ENCODE assay signal across 8 cellular contexts in the genomic region with DNA sequence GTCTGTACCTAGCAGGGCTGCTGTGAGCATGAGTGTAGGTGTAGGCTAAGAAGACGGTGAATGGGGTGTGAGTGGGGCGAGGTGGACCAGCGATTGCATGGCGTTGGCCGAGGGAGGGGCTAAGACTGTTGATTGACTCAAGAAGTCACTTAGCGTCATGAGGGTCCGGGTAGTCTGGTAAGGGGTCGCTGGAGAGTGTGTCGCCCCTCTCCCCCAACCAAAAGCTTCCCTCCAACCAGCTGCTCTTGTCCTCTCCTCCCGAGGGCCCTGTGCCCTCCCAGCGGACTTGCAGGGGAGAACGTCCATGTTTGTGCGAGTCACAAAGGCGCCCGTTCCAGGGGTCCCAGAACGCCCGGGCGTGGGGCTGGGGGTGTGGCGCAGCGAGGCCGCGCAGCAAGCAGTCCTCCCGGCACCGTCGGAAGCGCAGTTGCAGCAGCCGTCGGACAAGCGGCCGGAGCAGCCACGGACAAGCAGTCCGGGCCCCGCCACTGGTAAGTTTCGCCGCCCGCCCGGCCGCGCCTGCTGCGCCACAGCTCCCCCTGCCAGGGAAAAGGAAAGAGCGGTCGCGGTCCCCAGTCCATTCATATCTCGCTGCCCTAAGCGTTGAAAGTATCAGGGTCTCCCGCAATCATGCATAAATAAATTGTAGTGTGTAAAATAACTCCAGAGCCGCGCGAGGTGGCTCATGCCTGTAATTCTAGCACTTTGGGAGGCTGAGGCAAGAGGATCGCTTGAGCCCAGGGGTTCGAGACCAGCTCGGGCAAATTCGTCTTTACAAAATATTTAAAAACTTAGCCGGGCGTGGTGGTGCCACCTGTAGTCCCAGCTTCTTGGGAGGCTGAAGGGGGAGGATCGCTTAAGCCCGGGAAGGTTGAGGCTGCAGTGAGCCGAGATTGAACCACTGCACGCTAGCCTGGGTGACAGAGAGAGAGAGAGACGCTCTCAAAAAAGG. TPM values are rescaled to one million over a fixed set of nuclear protein-coding genes. Genes with fewer than 3 reads are reported as not detected.
A peak's percentile ranks its signal among the peaks of the same experiment; 100 is the strongest.
DNase-seq lines count a peak whose midpoint lies in the region; ATAC-seq, FAIRE-seq and TF ChIP-seq lines count a peak whose summit lies in the region.

A gene (plus strand): TSS at position 373 of the 952 bp plus-strand sequence. CDS start 5,968 bp downstream, outside the sequence.

- intact Hi-C loops in A673 (cut with micrococcal nuclease; ENCODE audit: unreplicated experiment): no loop called here

- H3K27me3 Mint-ChIP-seq in T-cell: peaks cover 30 to 51% of the 10 kb centered on the region in 2 donors
- H3K27me3 Mint-ChIP-seq in chondrocyte (ENCODE audit: low read depth): peaks cover 43% of the 10 kb centered on the region
- H3K27me3 Mint-ChIP-seq in HFFc6 (ENCODE audit: insufficient read depth): peaks cover 41% of the 10 kb centered on the region

- H3K4me3 ChIP-seq in A673 (ENCODE audit: low read depth, low read length, poor library complexity, severe bottlenecking): peak within 1 kb of the TSS; percentile 36

- DNase-seq in A673 (ENCODE audit: low spot score) (peak; percentile 54), GM18507 (ENCODE audit: extremely low spot score, insufficient read length, low read depth) (peak; percentile 25), T-cell (peak in 16 of 34 experiments; percentile 1 to 39 (median 13)), chondrocyte (ENCODE audit: low spot score) (no peak), left kidney (ENCODE audit: low read depth, low spot score) (peak; percentile 86), pons (ENCODE audit: low spot score) (no peak), HFFc6 (no peak)
- peak; percentile 57 for DNase-seq in stimulated activated CD8-positive, alpha-beta memory T cell treated with anti-CD3 and anti-CD28 coated beads, Interleukin-4, amount 100 ng/mL, for 48 hours

- peak; percentile 61 for TF ChIP-seq CTCF in A673 (conservative IDR thresholded peaks at IDR 0.05; ENCODE audit: low read depth, low read length)
- peak; percentile 80 for TF ChIP-seq CTCF in chondrocyte (IDR thresholded peaks at IDR 0.05)
- TF ChIP-seq CTCF in HFFc6 (IDR thresholded peaks at IDR 0.05): no peak

- no peaks in the 10 kb centered on the region for H3K9me3 ChIP-seq in A673 (ENCODE audit: low read depth, low read length, poor library complexity, severe bottlenecking)

- CTCF ChIA-PET in A673 (lab: Charles Lee): interaction anchor here (0.5 kb wide), 2 partner anchors 86 to 136 kb away, joined by 3 read pairs; no protein-coding TSS in a partner anchor
- CTCF ChIA-PET in T-cell (lab: Charles Lee): no interaction called here

- no peaks in the 10 kb centered on the region for H3K36me3 ChIP-seq in A673 (ENCODE audit: insufficient read depth, low read length, poor library complexity, severe bottlenecking)

- peaks cover 17% of the 10 kb centered on the region for H3K4me1 ChIP-seq in A673 (ENCODE audit: insufficient read depth, low read length, poor library complexity, severe bottlenecking)

- H3K9me3 Mint-ChIP-seq in T-cell: no peaks in the 10 kb centered on the region
- no peaks in the 10 kb centered on the region for H3K9me3 Mint-ChIP-seq in chondrocyte (ENCODE audit: low read depth)
- H3K9me3 Mint-ChIP-seq in HFFc6: no peaks in the 10 kb centered on the region

- peaks cover 0 to 6% (median 3%) of the 10 kb centered on the region in 3 donors for H3K4me1 Mint-ChIP-seq in T-cell
- peaks cover 15% of the 10 kb centered on the region for H3K4me1 Mint-ChIP-seq in chondrocyte (ENCODE audit: low read depth)
- H3K4me1 Mint-ChIP-seq in HFFc6 (ENCODE audit: low read depth): 0 out of 2 replicates have a peak, but pooled peaks cover 10% of the 10 kb centered on the region

- ATAC-seq in T-cell (replicated peaks in 1 of 4): peak; percentile 54 to 79 (median 70)

- H3K27me3 ChIP-seq in A673 (replicated peaks; ENCODE audit: insufficient read depth, low read depth, low read length, poor library complexity): no peaks in the 10 kb centered on the region

- no TSS peak for BruUV-seq in A673 (replicated peaks; lab: Mats Ljungman, UMichigan)

- no peak within 1 kb of the TSS for H3K27ac ChIP-seq in A673 (ENCODE audit: low read depth, low read length, poor library complexity, severe bottlenecking)

- POLR2A ChIA-PET in A673 (lab: Charles Lee; ENCODE audit: low non-redundant PET) (no interaction called here), T-cell (lab: Charles Lee) (no interaction called here)

- FAIRE-seq in GM18507 (lab: Jason Lieb, UNC): no peak

- H3K27ac Mint-ChIP-seq in T-cell: no peak within 1 kb of the TSS
- no peak within 1 kb of the TSS for H3K27ac Mint-ChIP-seq in chondrocyte (ENCODE audit: unreplicated experiment)
- H3K27ac Mint-ChIP-seq in HFFc6: no peak within 1 kb of the TSS

- H3K4me3 Mint-ChIP-seq in T-cell: peak within 1 kb of the TSS; percentile 76 to 80 (median 78)
- H3K4me3 Mint-ChIP-seq in chondrocyte (ENCODE audit: unreplicated experiment): peak within 1 kb of the TSS; percentile 48
- H3K4me3 Mint-ChIP-seq in HFFc6: no peak within 1 kb of the TSS

- no peaks in the 10 kb centered on the region for H3K36me3 Mint-ChIP-seq in T-cell
- H3K36me3 Mint-ChIP-seq in chondrocyte (ENCODE audit: low read depth): no peaks in the 10 kb centered on the region
- H3K36me3 Mint-ChIP-seq in HFFc6 (ENCODE audit: low read depth): no peaks in the 10 kb centered on the region

RNA-seq across cellular contexts. Expression of the gene that starts here (rescaled TPM):
- total RNA-seq in A673 (2021): 0.24 TPM in 1 of 2 replicates, not detected in the other
- total RNA-seq in T-cell: not detected
- not detected in 3 replicates for total RNA-seq in chondrocyte
- not detected for total RNA-seq in HFFc6 (2021; fragmentation: NEBNext Ultra II Directional; extraction: Animal tissue kit (Norgen Biotek cat#: 25700))

Comparison
In these comparisons a context has a peak if more than half of its experiments do, and no peak if none do; other contexts are left out.
1. Peak in DNase-seq and H3K4me3 ChIP-seq in A673; RNA of the gene not detected or under 1 TPM.
2. Peak in ATAC-seq in T-cell; RNA of the gene not detected or under 1 TPM.
3. DNase-seq: peak in GM18507 (single experiment), left kidney (single experiment) and stimulated activated CD8-positive, alpha-beta memory T cell treated with anti-CD3 and anti-CD28 coated beads, Interleukin-4, amount 100 ng/mL, for 48 hours (single experiment); none in chondrocyte (single experiment), pons (single experiment) and HFFc6 (single experiment).